ENCODE assay signal across 1 cellular context in genomic region chr19:10749435-10750384, GRCh38.
TF ChIP-seq lines count a peak whose summit lies in the region.

No MANE protein-coding gene starts in this region.

TF ChIP-seq in HepG2, 621 proteins besides CTCF, POLR2A, EP300 and RAD21 (continued from another document and continues in another):
- TF ChIP-seq ZC3H13 (CRISPR knock-in tag; IDR thresholded peaks at IDR 0.05): no peak
- TF ChIP-seq, protein P1, sequence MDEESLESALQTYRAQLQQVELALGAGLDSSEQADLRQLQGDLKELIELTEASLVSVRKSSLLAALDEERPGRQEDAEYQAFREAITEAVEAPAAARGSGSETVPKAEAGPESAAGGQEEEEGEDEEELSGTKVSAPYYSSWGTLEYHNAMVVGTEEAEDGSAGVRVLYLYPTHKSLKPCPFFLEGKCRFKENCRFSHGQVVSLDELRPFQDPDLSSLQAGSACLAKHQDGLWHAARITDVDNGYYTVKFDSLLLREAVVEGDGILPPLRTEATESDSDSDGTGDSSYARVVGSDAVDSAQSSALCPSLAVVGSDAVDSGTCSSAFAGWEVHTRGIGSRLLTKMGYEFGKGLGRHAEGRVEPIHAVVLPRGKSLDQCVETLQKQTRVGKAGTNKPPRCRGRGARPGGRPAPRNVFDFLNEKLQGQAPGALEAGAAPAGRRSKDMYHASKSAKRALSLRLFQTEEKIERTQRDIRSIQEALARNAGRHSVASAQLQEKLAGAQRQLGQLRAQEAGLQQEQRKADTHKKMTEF (CRISPR knock-in tag; IDR thresholded peaks at IDR 0.05): 0 out of 2 replicates have a peak, but pooled peaks have one; percentile 13
- TF ChIP-seq ZNF563 (CRISPR knock-in tag; IDR thresholded peaks at IDR 0.05): no peak; the same call in 1 of the 2 replicates
- TF ChIP-seq ZNF30 (CRISPR knock-in tag; IDR thresholded peaks at IDR 0.05): no peak
- no peak for TF ChIP-seq ZBTB21 (CRISPR knock-in tag; IDR thresholded peaks at IDR 0.05)
- TF ChIP-seq POLR2G (IDR thresholded peaks at IDR 0.05; ENCODE audit: low read depth, low read length): peak; percentile 25; the same call in 1 of the 2 replicates
- no peak for TF ChIP-seq PBX3 (CRISPR knock-in tag; IDR thresholded peaks at IDR 0.05; ENCODE audit: borderline replicate concordance)
- 0 out of 2 replicates have a peak, but pooled peaks have one; percentile 12 for TF ChIP-seq ZNF816 (CRISPR knock-in tag; IDR thresholded peaks at IDR 0.05; ENCODE audit: borderline replicate concordance)
- TF ChIP-seq MED13 (CRISPR knock-in tag; IDR thresholded peaks at IDR 0.05): no peak
- no peak for TF ChIP-seq RAD51 (IDR thresholded peaks at IDR 0.05; ENCODE audit: borderline replicate concordance)
- no peak for TF ChIP-seq ZNF282 (IDR thresholded peaks at IDR 0.05; ENCODE audit: partially characterized antibody)
- TF ChIP-seq PHF21A (CRISPR knock-in tag; IDR thresholded peaks at IDR 0.05): peak; percentile 88
- TF ChIP-seq RXRB (CRISPR knock-in tag; IDR thresholded peaks at IDR 0.05; ENCODE audit: borderline replicate concordance): no peak
- TF ChIP-seq MBNL3 (CRISPR knock-in tag; conservative IDR thresholded peaks at IDR 0.05): no peak
- peak; percentile 82 for TF ChIP-seq ZFP36 (IDR thresholded peaks at IDR 0.05; ENCODE audit: borderline replicate concordance, low read depth, low read length, partially characterized antibody)
- TF ChIP-seq, protein P2, sequence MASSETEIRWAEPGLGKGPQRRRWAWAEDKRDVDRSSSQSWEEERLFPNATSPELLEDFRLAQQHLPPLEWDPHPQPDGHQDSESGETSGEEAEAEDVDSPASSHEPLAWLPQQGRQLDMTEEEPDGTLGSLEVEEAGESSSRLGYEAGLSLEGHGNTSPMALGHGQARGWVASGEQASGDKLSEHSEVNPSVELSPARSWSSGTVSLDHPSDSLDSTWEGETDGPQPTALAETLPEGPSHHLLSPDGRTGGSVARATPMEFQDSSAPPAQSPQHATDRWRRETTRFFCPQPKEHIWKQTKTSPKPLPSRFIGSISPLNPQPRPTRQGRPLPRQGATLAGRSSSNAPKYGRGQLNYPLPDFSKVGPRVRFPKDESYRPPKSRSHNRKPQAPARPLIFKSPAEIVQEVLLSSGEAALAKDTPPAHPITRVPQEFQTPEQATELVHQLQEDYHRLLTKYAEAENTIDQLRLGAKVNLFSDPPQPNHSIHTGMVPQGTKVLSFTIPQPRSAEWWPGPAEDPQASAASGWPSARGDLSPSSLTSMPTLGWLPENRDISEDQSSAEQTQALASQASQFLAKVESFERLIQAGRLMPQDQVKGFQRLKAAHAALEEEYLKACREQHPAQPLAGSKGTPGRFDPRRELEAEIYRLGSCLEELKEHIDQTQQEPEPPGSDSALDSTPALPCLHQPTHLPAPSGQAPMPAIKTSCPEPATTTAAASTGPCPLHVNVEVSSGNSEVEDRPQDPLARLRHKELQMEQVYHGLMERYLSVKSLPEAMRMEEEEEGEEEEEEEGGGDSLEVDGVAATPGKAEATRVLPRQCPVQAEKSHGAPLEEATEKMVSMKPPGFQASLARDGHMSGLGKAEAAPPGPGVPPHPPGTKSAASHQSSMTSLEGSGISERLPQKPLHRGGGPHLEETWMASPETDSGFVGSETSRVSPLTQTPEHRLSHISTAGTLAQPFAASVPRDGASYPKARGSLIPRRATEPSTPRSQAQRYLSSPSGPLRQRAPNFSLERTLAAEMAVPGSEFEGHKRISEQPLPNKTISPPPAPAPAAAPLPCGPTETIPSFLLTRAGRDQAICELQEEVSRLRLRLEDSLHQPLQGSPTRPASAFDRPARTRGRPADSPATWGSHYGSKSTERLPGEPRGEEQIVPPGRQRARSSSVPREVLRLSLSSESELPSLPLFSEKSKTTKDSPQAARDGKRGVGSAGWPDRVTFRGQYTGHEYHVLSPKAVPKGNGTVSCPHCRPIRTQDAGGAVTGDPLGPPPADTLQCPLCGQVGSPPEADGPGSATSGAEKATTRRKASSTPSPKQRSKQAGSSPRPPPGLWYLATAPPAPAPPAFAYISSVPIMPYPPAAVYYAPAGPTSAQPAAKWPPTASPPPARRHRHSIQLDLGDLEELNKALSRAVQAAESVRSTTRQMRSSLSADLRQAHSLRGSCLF (CRISPR knock-in tag; IDR thresholded peaks at IDR 0.05; ENCODE audit: borderline replicate concordance): no peak
- TF ChIP-seq ZNF383 (CRISPR knock-in tag; IDR thresholded peaks at IDR 0.05; ENCODE audit: borderline replicate concordance): no peak
- no peak for TF ChIP-seq POLR2AphosphoS2 (IDR thresholded peaks at IDR 0.05; ENCODE audit: low read depth, low read length)
- no peak for TF ChIP-seq TFDP1 (CRISPR knock-in tag; IDR thresholded peaks at IDR 0.05; ENCODE audit: borderline replicate concordance)
- no peak for TF ChIP-seq EZH2 (conservative IDR thresholded peaks at IDR 0.05; ENCODE audit: low read depth, low read length)
- TF ChIP-seq ZSCAN20 (CRISPR knock-in tag; IDR thresholded peaks at IDR 0.05; ENCODE audit: borderline replicate concordance): no peak
- peak; percentile 86; the same call in 1 of the 2 replicates for TF ChIP-seq CHD4 (IDR thresholded peaks at IDR 0.05; ENCODE audit: borderline replicate concordance, low read length)
- TF ChIP-seq KLF9 (CRISPR knock-in tag; IDR thresholded peaks at IDR 0.05; ENCODE audit: low read depth): no peak
- 0 out of 2 replicates have a peak, but pooled peaks have one; percentile 7 for TF ChIP-seq SP4 (CRISPR knock-in tag; IDR thresholded peaks at IDR 0.05)
- no peak for TF ChIP-seq TAF1 (CRISPR knock-in tag; IDR thresholded peaks at IDR 0.05)
- no peak for TF ChIP-seq ETV6 (CRISPR knock-in tag; conservative IDR thresholded peaks at IDR 0.05)
- no peak for TF ChIP-seq ZNF577 (CRISPR knock-in tag; IDR thresholded peaks at IDR 0.05; ENCODE audit: borderline replicate concordance, low read depth)
- no peak for TF ChIP-seq TFAP4 (IDR thresholded peaks at IDR 0.05; ENCODE audit: borderline replicate concordance, low read depth)
- no peak for TF ChIP-seq FOXC1 (CRISPR knock-in tag; IDR thresholded peaks at IDR 0.05; ENCODE audit: borderline replicate concordance)
- no peak for TF ChIP-seq SIN3A (IDR thresholded peaks at IDR 0.05; ENCODE audit: borderline replicate concordance, low read depth, low read length)
- TF ChIP-seq, protein P3, sequence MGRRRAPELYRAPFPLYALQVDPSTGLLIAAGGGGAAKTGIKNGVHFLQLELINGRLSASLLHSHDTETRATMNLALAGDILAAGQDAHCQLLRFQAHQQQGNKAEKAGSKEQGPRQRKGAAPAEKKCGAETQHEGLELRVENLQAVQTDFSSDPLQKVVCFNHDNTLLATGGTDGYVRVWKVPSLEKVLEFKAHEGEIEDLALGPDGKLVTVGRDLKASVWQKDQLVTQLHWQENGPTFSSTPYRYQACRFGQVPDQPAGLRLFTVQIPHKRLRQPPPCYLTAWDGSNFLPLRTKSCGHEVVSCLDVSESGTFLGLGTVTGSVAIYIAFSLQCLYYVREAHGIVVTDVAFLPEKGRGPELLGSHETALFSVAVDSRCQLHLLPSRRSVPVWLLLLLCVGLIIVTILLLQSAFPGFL (CRISPR knock-in tag; IDR thresholded peaks at IDR 0.05): no peak
- TF ChIP-seq MAFF (IDR thresholded peaks at IDR 0.05; ENCODE audit: low read depth, low read length): no peak
- TF ChIP-seq DNMT3B (CRISPR knock-in tag; conservative IDR thresholded peaks at IDR 0.05): no peak
- TF ChIP-seq AKAP8 (CRISPR knock-in tag; IDR thresholded peaks at IDR 0.05): peak; percentile 14; the same call in 1 of the 2 replicates
- TF ChIP-seq KDM1A (CRISPR knock-in tag; IDR thresholded peaks at IDR 0.05): peak; percentile 93
- TF ChIP-seq KDM2A (CRISPR knock-in tag; IDR thresholded peaks at IDR 0.05; ENCODE audit: borderline replicate concordance, low read depth): no peak
- TF ChIP-seq ZFYVE20 (CRISPR knock-in tag; IDR thresholded peaks at IDR 0.05; ENCODE audit: borderline replicate concordance, low read depth): no peak
- TF ChIP-seq, protein P4, sequence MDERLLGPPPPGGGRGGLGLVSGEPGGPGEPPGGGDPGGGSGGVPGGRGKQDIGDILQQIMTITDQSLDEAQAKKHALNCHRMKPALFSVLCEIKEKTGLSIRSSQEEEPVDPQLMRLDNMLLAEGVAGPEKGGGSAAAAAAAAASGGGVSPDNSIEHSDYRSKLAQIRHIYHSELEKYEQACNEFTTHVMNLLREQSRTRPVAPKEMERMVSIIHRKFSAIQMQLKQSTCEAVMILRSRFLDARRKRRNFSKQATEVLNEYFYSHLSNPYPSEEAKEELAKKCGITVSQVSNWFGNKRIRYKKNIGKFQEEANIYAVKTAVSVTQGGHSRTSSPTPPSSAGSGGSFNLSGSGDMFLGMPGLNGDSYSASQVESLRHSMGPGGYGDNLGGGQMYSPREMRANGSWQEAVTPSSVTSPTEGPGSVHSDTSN (CRISPR knock-in tag; IDR thresholded peaks at IDR 0.05): no peak
- TF ChIP-seq EEA1 (CRISPR knock-in tag; IDR thresholded peaks at IDR 0.05; ENCODE audit: borderline replicate concordance): no peak
- TF ChIP-seq, protein P5, sequence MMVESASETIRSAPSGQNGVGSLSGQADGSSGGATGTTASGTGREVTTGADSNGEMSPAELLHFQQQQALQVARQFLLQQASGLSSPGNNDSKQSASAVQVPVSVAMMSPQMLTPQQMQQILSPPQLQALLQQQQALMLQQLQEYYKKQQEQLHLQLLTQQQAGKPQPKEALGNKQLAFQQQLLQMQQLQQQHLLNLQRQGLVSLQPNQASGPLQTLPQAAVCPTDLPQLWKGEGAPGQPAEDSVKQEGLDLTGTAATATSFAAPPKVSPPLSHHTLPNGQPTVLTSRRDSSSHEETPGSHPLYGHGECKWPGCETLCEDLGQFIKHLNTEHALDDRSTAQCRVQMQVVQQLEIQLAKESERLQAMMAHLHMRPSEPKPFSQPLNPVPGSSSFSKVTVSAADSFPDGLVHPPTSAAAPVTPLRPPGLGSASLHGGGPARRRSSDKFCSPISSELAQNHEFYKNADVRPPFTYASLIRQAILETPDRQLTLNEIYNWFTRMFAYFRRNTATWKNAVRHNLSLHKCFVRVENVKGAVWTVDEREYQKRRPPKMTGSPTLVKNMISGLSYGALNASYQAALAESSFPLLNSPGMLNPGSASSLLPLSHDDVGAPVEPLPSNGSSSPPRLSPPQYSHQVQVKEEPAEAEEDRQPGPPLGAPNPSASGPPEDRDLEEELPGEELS (CRISPR knock-in tag; IDR thresholded peaks at IDR 0.05): no peak; the same call in 1 of the 2 replicates
- TF ChIP-seq ZNF597 (CRISPR knock-in tag; IDR thresholded peaks at IDR 0.05): no peak
- TF ChIP-seq IKZF4 (CRISPR knock-in tag; IDR thresholded peaks at IDR 0.05; ENCODE audit: borderline replicate concordance, low read depth, not compliant biosample characterization): no peak
- TF ChIP-seq, protein P6, sequence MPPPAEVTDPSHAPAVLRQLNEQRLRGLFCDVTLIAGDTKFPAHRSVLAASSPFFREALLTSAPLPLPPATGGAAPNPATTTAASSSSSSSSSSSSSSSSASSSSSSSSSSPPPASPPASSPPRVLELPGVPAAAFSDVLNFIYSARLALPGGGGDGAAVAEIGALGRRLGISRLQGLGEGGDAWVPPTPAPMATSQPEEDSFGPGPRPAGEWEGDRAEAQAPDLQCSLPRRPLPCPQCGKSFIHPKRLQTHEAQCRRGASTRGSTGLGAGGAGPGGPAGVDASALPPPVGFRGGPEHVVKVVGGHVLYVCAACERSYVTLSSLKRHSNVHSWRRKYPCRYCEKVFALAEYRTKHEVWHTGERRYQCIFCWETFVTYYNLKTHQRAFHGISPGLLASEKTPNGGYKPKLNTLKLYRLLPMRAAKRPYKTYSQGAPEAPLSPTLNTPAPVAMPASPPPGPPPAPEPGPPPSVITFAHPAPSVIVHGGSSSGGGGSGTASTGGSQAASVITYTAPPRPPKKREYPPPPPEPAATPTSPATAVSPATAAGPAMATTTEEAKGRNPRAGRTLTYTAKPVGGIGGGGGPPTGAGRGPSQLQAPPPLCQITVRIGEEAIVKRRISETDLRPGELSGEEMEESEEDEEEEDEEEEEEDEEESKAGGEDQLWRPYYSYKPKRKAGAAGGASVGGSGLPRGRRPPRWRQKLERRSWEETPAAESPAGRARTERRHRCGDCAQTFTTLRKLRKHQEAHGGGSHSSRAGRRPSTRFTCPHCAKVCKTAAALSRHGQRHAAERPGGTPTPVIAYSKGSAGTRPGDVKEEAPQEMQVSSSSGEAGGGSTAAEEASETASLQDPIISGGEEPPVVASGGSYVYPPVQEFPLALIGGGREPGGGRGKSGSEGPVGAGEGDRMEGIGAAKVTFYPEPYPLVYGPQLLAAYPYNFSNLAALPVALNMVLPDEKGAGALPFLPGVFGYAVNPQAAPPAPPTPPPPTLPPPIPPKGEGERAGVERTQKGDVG (CRISPR knock-in tag; IDR thresholded peaks at IDR 0.05; ENCODE audit: borderline replicate concordance): no peak
